8 cellular contexts compared by ENCODE assay signal in genomic region chr15:99507732-99508571, GRCh38. TPM values are rescaled to one million over a fixed set of nuclear protein-coding genes. Genes with fewer than 3 reads are reported as not detected.
DNase-seq lines count a peak whose midpoint lies in the region; TF ChIP-seq lines count a peak whose summit lies in the region.

No MANE protein-coding gene starts in this region.

- H3K36me3 Mint-ChIP-seq in activated CD4-positive, alpha-beta T cell treated with anti-CD3 and anti-CD28 coated beads, Interleukin-2, amount 10 ng/mL, durations not matched to agents 24 days and 14 days (ENCODE audit: low read depth): no peaks in the 10 kb centered on the region

- peak overlapping the region; percentile 26 for H3K27ac ChIP-seq in OCI-LY7 (ENCODE audit: low read depth, low read length, poor library complexity, severe bottlenecking)
- H3K27ac ChIP-seq in stomach: peak overlapping the region in 4 of 5 donors; percentile 52 to 76 (median 62)

- H3K27me3 Mint-ChIP-seq in activated CD4-positive, alpha-beta T cell treated with anti-CD3 and anti-CD28 coated beads, Interleukin-2, amount 10 ng/mL, durations not matched to agents 24 days and 14 days: no peaks in the 10 kb centered on the region

- intact Hi-C loops in activated CD4-positive, alpha-beta T cell treated with anti-CD3 and anti-CD28 coated beads, Interleukin-2, amount 10 ng/mL, durations not matched to agents 24 days and 14 days (cut with micrococcal nuclease): loop anchor here (10.0 kb wide), 1 partner anchor 223 kb away; no protein-coding TSS in a partner anchor
- intact Hi-C loops in OCI-LY7 (cut with micrococcal nuclease; ENCODE audit: unreplicated experiment) (no loop called here), stomach (cut with DNase I; ENCODE audit: low total_unique reads) (no loop called here)

- peak overlapping the region; percentile 89 for H2AFZ ChIP-seq in OCI-LY7 (ENCODE audit: low read length)

- no TSS peak for BruUV-seq in OCI-LY7 (replicated peaks; lab: Mats Ljungman, UMichigan)

- peak overlapping the region; percentile 63 for H3K4me2 ChIP-seq in OCI-LY7 (ENCODE audit: low read length)

- TF ChIP-seq EP300 in stomach (IDR thresholded peaks at IDR 0.05): peak; percentile 73

- peak; percentile 47 for DNase-seq in activated CD4-positive, alpha-beta T cell treated with anti-CD3 and anti-CD28 coated beads, Interleukin-2, amount 10 ng/mL, durations not matched to agents 24 days and 14 days
- no peak for DNase-seq in activated CD4-positive, alpha-beta T cell treated with anti-CD3 and anti-CD28 coated beads, Interleukin-2, amount 50 U/mL, for 4 hours
- DNase-seq in OCI-LY7 (ENCODE audit: low spot score) (no peak), globus pallidus (ENCODE audit: low spot score) (peak; percentile 44), stomach (no peak), NCI-H1930 (lab: John Stamatoyannopoulos, UW) (no peak), occipital lobe (lab: John Stamatoyannopoulos, UW) (no peak)
- no peak for DNase-seq in activated effector memory CD4-positive, alpha-beta T cell treated with Interleukin-2 at 50 U/mL for 16 hours

- peaks cover 40% of the 10 kb centered on the region for H3K4me1 Mint-ChIP-seq in activated CD4-positive, alpha-beta T cell treated with anti-CD3 and anti-CD28 coated beads, Interleukin-2, amount 10 ng/mL, durations not matched to agents 24 days and 14 days

- no peaks in the 10 kb centered on the region for H3K9me3 Mint-ChIP-seq in activated CD4-positive, alpha-beta T cell treated with anti-CD3 and anti-CD28 coated beads, Interleukin-2, amount 10 ng/mL, durations not matched to agents 24 days and 14 days

- 51 to 64% (median 59%) methylated on average over 23 of the region's 23 CpGs for WGBS in stomach, 5 donors

- no peaks in the 10 kb centered on the region for H3K27me3 ChIP-seq in stomach

- no peaks in the 10 kb centered on the region for H3K36me3 ChIP-seq in OCI-LY7 (ENCODE audit: insufficient read depth, low read length)
- H3K36me3 ChIP-seq in stomach: no peaks in the 10 kb centered on the region

- H3K4me3 ChIP-seq in OCI-LY7 (ENCODE audit: low read depth, low read length, poor library complexity, severe bottlenecking) (no peak overlapping the region), stomach (no peak overlapping the region)

- H3K4me3 Mint-ChIP-seq in activated CD4-positive, alpha-beta T cell treated with anti-CD3 and anti-CD28 coated beads, Interleukin-2, amount 10 ng/mL, durations not matched to agents 24 days and 14 days: no peak overlapping the region

- no peak overlapping the region for H3K27ac Mint-ChIP-seq in activated CD4-positive, alpha-beta T cell treated with anti-CD3 and anti-CD28 coated beads, Interleukin-2, amount 10 ng/mL, durations not matched to agents 24 days and 14 days

- POLR2A ChIA-PET in OCI-LY7 (lab: Charles Lee): interaction anchor here (0.6 kb wide), 1 partner anchor 22 kb away, joined by 4 read pairs; no protein-coding TSS in a partner anchor

- no peak for TF ChIP-seq CTCF in OCI-LY7 (conservative IDR thresholded peaks at IDR 0.05; ENCODE audit: low read length)
- no peak for TF ChIP-seq CTCF in stomach (IDR thresholded peaks at IDR 0.05)

- no peak for TF ChIP-seq POLR2A in stomach (IDR thresholded peaks at IDR 0.05)

- H3K9me3 ChIP-seq in OCI-LY7 (ENCODE audit: low read length): peaks cover 3% of the 10 kb centered on the region; the same call in 1 of the 2 replicates
- no peaks in the 10 kb centered on the region for H3K9me3 ChIP-seq in stomach

- CTCF ChIA-PET in OCI-LY7 (lab: Charles Lee; ENCODE audit: unreplicated experiment): no interaction called here

- no peaks in the 10 kb centered on the region for H3K9me2 ChIP-seq in OCI-LY7 (ENCODE audit: insufficient read depth, low read length)

- H3K4me1 ChIP-seq in OCI-LY7 (ENCODE audit: insufficient read depth, low read length, poor library complexity, severe bottlenecking): peaks cover 90% of the 10 kb centered on the region
- peaks cover 5 to 52% (median 25%) of the 10 kb centered on the region in 4 donors for H3K4me1 ChIP-seq in stomach

- H3K79me2 ChIP-seq in OCI-LY7 (ENCODE audit: insufficient read depth, low read depth, low read length): no peaks in the 10 kb centered on the region

- no peaks in the 10 kb centered on the region for H4K20me1 ChIP-seq in OCI-LY7 (ENCODE audit: insufficient read depth, low read length)

RNA-seq across cellular contexts. Expression of gene MEF2A, which starts 57.8 kb away (rescaled TPM):
- total RNA-seq in activated CD4-positive, alpha-beta T cell treated with anti-CD3 and anti-CD28 coated beads, Interleukin-2, amount 10 ng/mL, durations not matched to agents 24 days and 14 days: 24.7 and 25.3 TPM in 2 replicates
- total RNA-seq in OCI-LY7 (2014; rRNA removed; shearing (Covaris generic)): 27.3 and 28.0 TPM in 2 replicates
- total RNA-seq in OCI-LY7 (2022): 33.5 and 38.2 TPM in 2 replicates
- total RNA-seq in stomach: 10 to 100 TPM; 17.7 to 85.2 (median 60.8) TPM
- polyA plus RNA-seq in stomach: 10 to 100 TPM; 11.0 to 12.2 (median 11.4) TPM
- total RNA-seq in occipital lobe: 46.5 TPM

Comparison
In these comparisons a context has a peak if more than half of its experiments do, and no peak if none do; other contexts are left out.
1. DNase-seq: peak in activated CD4-positive, alpha-beta T cell treated with anti-CD3 and anti-CD28 coated beads, Interleukin-2, amount 10 ng/mL, durations not matched to agents 24 days and 14 days (single experiment) and globus pallidus (single experiment); none in activated CD4-positive, alpha-beta T cell treated with anti-CD3 and anti-CD28 coated beads, Interleukin-2, amount 50 U/mL, for 4 hours (0 of 2), OCI-LY7 (single experiment), stomach (single experiment), activated effector memory CD4-positive, alpha-beta T cell treated with Interleukin-2 at 50 U/mL for 16 hours (single experiment), NCI-H1930 (0 of 2) and occipital lobe (single experiment).